In genomic region chr16:66874079-66874775, GRCh38 we compare ENCODE assay signal across 10 cellular contexts. TPM values are rescaled to one million over a fixed set of nuclear protein-coding genes. Genes with fewer than 3 reads are reported as not detected.
DNase-seq lines count a peak whose midpoint lies in the region; ATAC-seq and TF ChIP-seq lines count a peak whose summit lies in the region.
"Had no signal": no experiment of that assay in that cellular context is flagged by ENCODE, and none has a peak within 500 bp of the region (broad histone marks: within the 10 kb centered on the region; RNA-seq: fewer than 3 reads in every experiment).

No MANE protein-coding gene starts in this region.

- in situ Hi-C loops in ACHN (cut with HindIII; ENCODE audit: low pct_ligation_motif_present, low pct_unique_long_range_greater_than_20kb, low sequenced_read_pairs) = no loop called here

- WGBS in gastroesophageal sphincter (ENCODE audit: low coverage in 1 of 2), 2 donors = 33 to 67% methylated on average over 1 of the region's 1 CpG
- WGBS in stomach, 5 donors = 63 to 83% (median 78%) methylated on average over 1 of the region's 1 CpG
- 24 to 33% methylated on average over 1 of the region's 1 CpG for WGBS in tibial nerve, 2 donors

- no peak for ATAC-seq in GM18867 (IDR thresholded peaks at IDR 0.05; ENCODE audit: unreplicated experiment)
- ATAC-seq in gastroesophageal sphincter = no peak

- peak overlapping the region; percentile 96 for H3K27ac Mint-ChIP-seq in activated CD4-positive, alpha-beta memory T cell treated with anti-CD3 and anti-CD28 coated beads for 36 hours

- no peak for TF ChIP-seq EP300 in gastroesophageal sphincter (IDR thresholded peaks at IDR 0.05)
- no peak for TF ChIP-seq EP300 in stomach (IDR thresholded peaks at IDR 0.05)
- no peak for TF ChIP-seq EP300 in tibial nerve (IDR thresholded peaks at IDR 0.05)

- H3K4me3 ChIP-seq in gastroesophageal sphincter (no peak overlapping the region), stomach (no peak overlapping the region), tibial nerve (no peak overlapping the region)

- peaks cover 8% of the 10 kb centered on the region for H3K9me3 Mint-ChIP-seq in activated CD4-positive, alpha-beta memory T cell treated with anti-CD3 and anti-CD28 coated beads for 36 hours

- H3K9me3 ChIP-seq in gastroesophageal sphincter (no peaks in the 10 kb centered on the region), stomach (no peaks in the 10 kb centered on the region), tibial nerve (no peaks in the 10 kb centered on the region)

- H3K36me3 ChIP-seq in gastroesophageal sphincter (no peaks in the 10 kb centered on the region), stomach (no peaks in the 10 kb centered on the region), tibial nerve (no peaks in the 10 kb centered on the region)

- TF ChIP-seq CTCF in gastroesophageal sphincter (IDR thresholded peaks at IDR 0.05) = no peak
- TF ChIP-seq CTCF in stomach (IDR thresholded peaks at IDR 0.05) = no peak
- TF ChIP-seq CTCF in tibial nerve (IDR thresholded peaks at IDR 0.05) = no peak

- H3K27ac ChIP-seq in gastroesophageal sphincter = no peak overlapping the region
- H3K27ac ChIP-seq in stomach = no peak overlapping the region
- peak overlapping the region in 2 of 4 donors; percentile 58 to 65 for H3K27ac ChIP-seq in tibial nerve

- CTCF ChIA-PET in activated CD4-positive, alpha-beta memory T cell treated with anti-CD3 and anti-CD28 coated beads for 36 hours (lab: Charles Lee) = interaction anchor here (1.1 to 11.4 kb wide), 8 partner anchors 21 to 289 kb away, joined by 3 to 355 read pairs (median 4); partner anchors contain the start of genes DYNC1LI2 and NAE1

- H3K27me3 ChIP-seq in gastroesophageal sphincter (no peaks in the 10 kb centered on the region), stomach (no peaks in the 10 kb centered on the region), tibial nerve (no peaks in the 10 kb centered on the region)

- H3K27me3 Mint-ChIP-seq in activated CD4-positive, alpha-beta memory T cell treated with anti-CD3 and anti-CD28 coated beads for 36 hours = no peaks in the 10 kb centered on the region

- intact Hi-C loops in activated CD4-positive, alpha-beta memory T cell treated with anti-CD3 and anti-CD28 coated beads for 36 hours (cut with micrococcal nuclease) = loop anchor here (2.0 to 5.0 kb wide), 4 partner anchors 267 to 467 kb away; no protein-coding TSS in a partner anchor
- intact Hi-C loops in stomach (cut with DNase I; ENCODE audit: low total_unique reads) = no loop called here

- H3K4me1 ChIP-seq in gastroesophageal sphincter = peaks cover 0 to 13% (median 6%) of the 10 kb centered on the region in 3 donors
- H3K4me1 ChIP-seq in stomach = peaks cover 7 to 26% (median 13%) of the 10 kb centered on the region in 4 donors
- peaks cover 0 to 27% (median 8%) of the 10 kb centered on the region in 4 donors for H3K4me1 ChIP-seq in tibial nerve

- H3K4me1 Mint-ChIP-seq in activated CD4-positive, alpha-beta memory T cell treated with anti-CD3 and anti-CD28 coated beads for 36 hours (ENCODE audit: low read depth) = peaks cover 52% of the 10 kb centered on the region

- peak overlapping the region; percentile 46 for H3K4me3 Mint-ChIP-seq in activated CD4-positive, alpha-beta memory T cell treated with anti-CD3 and anti-CD28 coated beads for 36 hours

- no peak for TF ChIP-seq POLR2A in gastroesophageal sphincter (IDR thresholded peaks at IDR 0.05)
- no peak for TF ChIP-seq POLR2A in stomach (IDR thresholded peaks at IDR 0.05)
- no peak for TF ChIP-seq POLR2A in tibial nerve (IDR thresholded peaks at IDR 0.05)

- POLR2A ChIA-PET in activated CD4-positive, alpha-beta memory T cell treated with anti-CD3 and anti-CD28 coated beads for 36 hours (lab: Charles Lee) = interaction anchor here (0.8 to 2.3 kb wide), 2 partner anchors 44 to 607 kb away, joined by 3 to 9 read pairs; partner anchors contain the start of genes ATP6V0D1 and NAE1

- H3K36me3 Mint-ChIP-seq in activated CD4-positive, alpha-beta memory T cell treated with anti-CD3 and anti-CD28 coated beads for 36 hours = peaks cover 8% of the 10 kb centered on the region

- DNase-seq in ACHN (peak; percentile 81), H4 (ENCODE audit: low spot score) (peak; percentile 36), left kidney (ENCODE audit: low read depth, low spot score) (peak; percentile 28), stomach (no peak), tibial nerve (ENCODE audit: low spot score in 2 of 2) (no peak)
- peak; percentile 57 for DNase-seq in activated CD4-positive, alpha-beta memory T cell treated with anti-CD3 and anti-CD28 coated beads for 36 hours
- DNase-seq: SHP77 had no signal

RNA-seq across cellular contexts. Expression of gene PDP2, which starts 6.1 kb away (rescaled TPM):
- 9.8 and 20.3 TPM in 2 replicates for total RNA-seq in H4 (2014; rRNA removed; shearing (Covaris generic))
- 10 to 100 TPM; 42.4 to 45.5 TPM for total RNA-seq in activated CD4-positive, alpha-beta memory T cell treated with anti-CD3 and anti-CD28 coated beads for 36 hours
- total RNA-seq in gastroesophageal sphincter (10 to 100 TPM in 1 of 4 donors, 1 to 10 TPM in 3; 3.7 to 11.7 (median 5.8) TPM), stomach (10 to 100 TPM in 1 of 5 donors, 1 to 10 TPM in 4; 4.9 to 96.9 (median 7.5) TPM), tibial nerve (10 to 100 TPM; 12.3 to 29.9 (median 15.5) TPM)
- 1 to 10 TPM; 1.6 to 2.1 (median 1.9) TPM for polyA plus RNA-seq in stomach

RNA-seq across cellular contexts. Expression of gene CA7, which starts 30.0 kb away (rescaled TPM):
- total RNA-seq in H4 (2014; rRNA removed; shearing (Covaris generic)) = not detected in 2 replicates
- under 1 TPM in 1 of 2 experiments, not detected in 1; 0.12 TPM for total RNA-seq in activated CD4-positive, alpha-beta memory T cell treated with anti-CD3 and anti-CD28 coated beads for 36 hours
- not detected for total RNA-seq in gastroesophageal sphincter
- total RNA-seq in stomach = 10 to 100 TPM in 1 of 5 donors, under 1 TPM in 1, not detected in 3; 0.55 to 27.8 TPM
- polyA plus RNA-seq in stomach = under 1 TPM in 1 of 3 donors, not detected in 2; 0.10 TPM
- total RNA-seq in tibial nerve = not detected
- total RNA-seq: dermis microvascular lymphatic vessel endothelial cell had no signal

RNA-seq across cellular contexts. Expression of gene NAE1, which starts 43.5 kb away (rescaled TPM):
- total RNA-seq in H4 (2014; rRNA removed; shearing (Covaris generic)) = 132 and 142 TPM in 2 replicates
- total RNA-seq in activated CD4-positive, alpha-beta memory T cell treated with anti-CD3 and anti-CD28 coated beads for 36 hours = 100 to 1,000 TPM; 121 to 126 TPM
- 10 to 100 TPM; 37.3 to 63.2 (median 52.4) TPM for total RNA-seq in gastroesophageal sphincter
- 10 to 100 TPM in 4 of 5 donors, 1 to 10 TPM in 1; 4.5 to 72.1 (median 16.9) TPM for total RNA-seq in stomach
- polyA plus RNA-seq in stomach = 10 to 100 TPM; 25.6 to 40.8 (median 32.0) TPM
- 10 to 100 TPM; 29.4 to 45.7 (median 34.6) TPM for total RNA-seq in tibial nerve

RNA-seq across cellular contexts. Expression of gene CDH16, which starts 44.5 kb away (rescaled TPM):
- total RNA-seq in H4 (2014; rRNA removed; shearing (Covaris generic)) = not detected in 2 replicates
- not detected for total RNA-seq in activated CD4-positive, alpha-beta memory T cell treated with anti-CD3 and anti-CD28 coated beads for 36 hours
- not detected for total RNA-seq in gastroesophageal sphincter
- 1 to 10 TPM in 1 of 5 donors, under 1 TPM in 1, not detected in 3; 0.14 to 1.1 TPM for total RNA-seq in stomach
- 1 to 10 TPM in 1 of 3 donors, not detected in 2; 2.3 TPM for polyA plus RNA-seq in stomach
- total RNA-seq in tibial nerve = 1 to 10 TPM in 2 of 4 donors, under 1 TPM in 2; 0.30 to 2.5 (median 1.4) TPM
- total RNA-seq: dermis microvascular lymphatic vessel endothelial cell had no signal

RNA-seq across cellular contexts. Expression of gene RRAD, which starts 51.1 kb away (rescaled TPM):
- 0.12 TPM in 1 of 2 replicates, not detected in the other for total RNA-seq in H4 (2014; rRNA removed; shearing (Covaris generic))
- total RNA-seq in activated CD4-positive, alpha-beta memory T cell treated with anti-CD3 and anti-CD28 coated beads for 36 hours = under 1 TPM; 0.48 to 0.65 TPM
- 100 to 1,000 TPM in 1 of 4 donors, 10 to 100 TPM in 3; 33.4 to 103 (median 50.8) TPM for total RNA-seq in gastroesophageal sphincter
- total RNA-seq in stomach = 10 to 100 TPM in 2 of 5 donors, 1 to 10 TPM in 3; 1.0 to 39.7 (median 3.6) TPM
- polyA plus RNA-seq in stomach = 10 to 100 TPM in 1 of 3 donors, 1 to 10 TPM in 2; 2.9 to 37.8 (median 3.4) TPM
- total RNA-seq in tibial nerve = 100 to 1,000 TPM in 3 of 4 donors, 10 to 100 TPM in 1; 23.7 to 132 (median 109) TPM

Comparison
In these comparisons a context has a peak if more than half of its experiments do, and no peak if none do; other contexts are left out.
1. DNase-seq: peak in ACHN (single experiment), H4 (single experiment), activated CD4-positive, alpha-beta memory T cell treated with anti-CD3 and anti-CD28 coated beads for 36 hours (single experiment) and left kidney (single experiment); none in stomach (single experiment) and tibial nerve (0 of 2).